ENCODE assay signal across 8 cellular contexts in genomic region chr3:49021813-49022720, GRCh38. TPM values are rescaled to one million over a fixed set of nuclear protein-coding genes. Genes with fewer than 3 reads are reported as not detected.
DNase-seq lines count a peak whose midpoint lies in the region; ATAC-seq and TF ChIP-seq lines count a peak whose summit lies in the region.

A gene with protein sequence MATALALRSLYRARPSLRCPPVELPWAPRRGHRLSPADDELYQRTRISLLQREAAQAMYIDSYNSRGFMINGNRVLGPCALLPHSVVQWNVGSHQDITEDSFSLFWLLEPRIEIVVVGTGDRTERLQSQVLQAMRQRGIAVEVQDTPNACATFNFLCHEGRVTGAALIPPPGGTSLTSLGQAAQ (plus strand): TSS chr3:49022121. CDS start chr3:49022145, 24 bp downstream.

- peak; percentile 80 for DNase-seq in NCI-H1092 (lab: John Stamatoyannopoulos, UW)
- DNase-seq in SW480 (ENCODE audit: low spot score), result peak; percentile 96
- peak; percentile 97 for DNase-seq in activated naive CD8-positive, alpha-beta T cell treated with anti-CD3 and anti-CD28 coated beads, Interleukin-2, amount 50 U/mL, for 24 hours
- DNase-seq in cardiac septum (ENCODE audit: low spot score), result peak; percentile 97
- peak; percentile 90 to 99 (median 92) for DNase-seq in posterior cingulate gyrus
- peak; percentile 93 to 99 for DNase-seq in upper lobe of left lung

- H3K4me1 ChIP-seq in upper lobe of left lung, result peaks cover 38 to 50% (median 42%) of the 10 kb centered on the region in 4 donors

- peaks cover 13 to 41% (median 36%) of the 10 kb centered on the region in 4 donors for H3K36me3 ChIP-seq in upper lobe of left lung

- peak within 1 kb of the TSS; percentile 71 to 92 (median 78) for H3K4me3 ChIP-seq in upper lobe of left lung

- H3K27me3 Mint-ChIP-seq in activated naive CD8-positive, alpha-beta T cell treated with anti-CD3 and anti-CD28 coated beads, Interleukin-2, amount 50 U/mL, for 24 hours, result no peaks in the 10 kb centered on the region

- peak in 1 of 4 donors; percentile 34 for TF ChIP-seq EP300 in upper lobe of left lung (IDR thresholded peaks at IDR 0.05)

- H3K27ac ChIP-seq in upper lobe of left lung, result peak within 1 kb of the TSS; percentile 97 to 100 (median 99)

- H3K9me3 ChIP-seq in upper lobe of left lung, result no peaks in the 10 kb centered on the region

- no peaks in the 10 kb centered on the region for H3K9me3 Mint-ChIP-seq in activated naive CD8-positive, alpha-beta T cell treated with anti-CD3 and anti-CD28 coated beads, Interleukin-2, amount 50 U/mL, for 24 hours

- H3K4me1 Mint-ChIP-seq in activated naive CD8-positive, alpha-beta T cell treated with anti-CD3 and anti-CD28 coated beads, Interleukin-2, amount 50 U/mL, for 24 hours, result peaks cover 66% of the 10 kb centered on the region

- peak in 2 of 4 donors; percentile 79 to 94 for TF ChIP-seq POLR2A in upper lobe of left lung (IDR thresholded peaks at IDR 0.05)

- peaks cover 50% of the 10 kb centered on the region for H3K36me3 Mint-ChIP-seq in activated naive CD8-positive, alpha-beta T cell treated with anti-CD3 and anti-CD28 coated beads, Interleukin-2, amount 50 U/mL, for 24 hours (ENCODE audit: low read depth)

- TF ChIP-seq CTCF in GM12874 (IDR thresholded peaks at IDR 0.05; ENCODE audit: insufficient read depth, low read depth, low read length) (peak; percentile 98), upper lobe of left lung (IDR thresholded peaks at IDR 0.05) (peak; percentile 98 to 100 (median 100))

- intact Hi-C loops in cardiac septum (cut with DNase I), result no loop called here
- intact Hi-C loops in posterior cingulate gyrus (cut with DNase I), result loop anchor here (10.0 kb wide), 1 partner anchor 73 kb away; the partner anchor contains the start of gene QRICH1

- no peaks in the 10 kb centered on the region for H3K27me3 ChIP-seq in upper lobe of left lung

- peak within 1 kb of the TSS; percentile 95 for H3K27ac Mint-ChIP-seq in activated naive CD8-positive, alpha-beta T cell treated with anti-CD3 and anti-CD28 coated beads, Interleukin-2, amount 50 U/mL, for 24 hours

- 0 to 2% methylated on average over 3 to 13 of the region's 83 CpGs for WGBS in upper lobe of left lung, 2 donors

- ATAC-seq in HG02623 (IDR thresholded peaks at IDR 0.05; ENCODE audit: unreplicated experiment) (peak; percentile 43), upper lobe of left lung (ENCODE audit: low FRiP score in 2 of 2) (peak; percentile 94 to 95)
- ATAC-seq in activated naive CD8-positive, alpha-beta T cell treated with anti-CD3 and anti-CD28 coated beads, Interleukin-2, amount 50 U/mL, for 24 hours, result peak; percentile 78

- peak within 1 kb of the TSS; percentile 96 for H3K4me3 Mint-ChIP-seq in activated naive CD8-positive, alpha-beta T cell treated with anti-CD3 and anti-CD28 coated beads, Interleukin-2, amount 50 U/mL, for 24 hours

RNA-seq across cellular contexts. Expression of the gene that starts here (rescaled TPM):
- 140 TPM for total RNA-seq in cardiac septum
- total RNA-seq in upper lobe of left lung, result 100 to 1,000 TPM in 3 of 6 donors, 10 to 100 TPM in 3; 75.4 to 166 (median 101) TPM

Comparison
In these comparisons a context has a peak if more than half of its experiments do, and no peak if none do; other contexts are left out.
1. Peak in every context shown above with its lines: DNase-seq, ATAC-seq, H3K4me3 ChIP-seq and H3K27ac ChIP-seq.
2. ATAC-seq: peak in every context shown above with its lines; median percentile 94 in upper lobe of left lung; 78 in activated naive CD8-positive, alpha-beta T cell treated with anti-CD3 and anti-CD28 coated beads, Interleukin-2, amount 50 U/mL, for 24 hours; 43 in HG02623.